In the genomic region with DNA sequence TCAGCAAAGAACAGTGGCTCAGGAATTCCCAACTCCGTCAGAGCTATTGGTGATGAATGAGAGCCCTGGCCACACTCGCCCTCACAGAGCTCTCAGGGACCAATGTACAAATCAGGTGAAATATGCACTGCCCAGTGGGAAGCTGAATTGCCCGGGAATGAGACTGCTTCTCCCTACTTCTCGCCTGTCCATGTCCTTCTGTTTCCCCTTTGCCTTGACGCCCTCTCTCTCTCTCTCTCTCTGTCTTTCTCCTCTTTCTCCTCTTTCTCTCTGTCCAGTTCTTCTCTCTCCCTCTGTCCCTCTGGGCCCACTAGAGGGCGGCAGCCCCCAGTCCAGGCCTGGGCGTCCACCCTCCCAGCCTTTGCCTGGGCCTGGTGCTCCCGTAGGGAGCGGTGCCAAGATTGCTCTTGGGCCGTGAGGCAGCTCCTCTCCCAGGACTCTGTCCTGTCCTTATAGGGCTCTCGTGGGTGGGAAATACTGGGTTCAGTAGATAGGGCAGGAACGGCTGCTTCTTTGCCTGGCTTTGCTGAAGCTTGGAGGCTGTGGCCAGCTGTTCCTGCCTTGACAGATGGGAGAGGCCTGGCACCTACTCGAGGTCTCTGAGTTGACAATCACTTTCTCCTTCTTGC, we compare ENCODE assay signal across 8 cellular contexts. TPM values are rescaled to one million over a fixed set of nuclear protein-coding genes. Genes with fewer than 3 reads are reported as not detected.
DNase-seq lines count a peak whose midpoint lies in the region; ATAC-seq and TF ChIP-seq lines count a peak whose summit lies in the region.
"Had no signal": no experiment of that assay in that cellular context is flagged by ENCODE, and none has a peak within 500 bp of the region (broad histone marks: within the 10 kb centered on the region; RNA-seq: fewer than 3 reads in every experiment).

No MANE protein-coding gene starts in this region.

- TF ChIP-seq CTCF in GM12865 (IDR thresholded peaks at IDR 0.05; ENCODE audit: insufficient read depth, low read depth, low read length, missing control alignments) (peak; percentile 38), astrocyte of the cerebellum (IDR thresholded peaks at IDR 0.05; ENCODE audit: low read depth, low read length, missing control alignments) (peak; percentile 96), hepatocyte (IDR thresholded peaks at IDR 0.05; ENCODE audit: poor library complexity) (peak; percentile 78)

- ATAC-seq in GM18498 (IDR thresholded peaks at IDR 0.05; ENCODE audit: unreplicated experiment) (no peak), GM21515 (IDR thresholded peaks at IDR 0.05; ENCODE audit: unreplicated experiment) (no peak)

- peak overlapping the region; percentile 9 for H3K4me2 ChIP-seq in hepatocyte

- H3K79me2 ChIP-seq in hepatocyte, result no peaks in the 10 kb centered on the region

- H3K4me1 ChIP-seq in hepatocyte (ENCODE audit: insufficient read depth), result peaks cover 7% of the 10 kb centered on the region

- H3K9me3 ChIP-seq in hepatocyte (ENCODE audit: low read depth), result no peaks in the 10 kb centered on the region

- H3K27ac ChIP-seq in hepatocyte, result no peak overlapping the region

- 35% methylated on average over 13 of the region's 13 CpGs for WGBS in hepatocyte (ENCODE audit: low lambda C conversion rate, missing lambda C conversion rate)

- no peaks in the 10 kb centered on the region for H3K9me2 ChIP-seq in hepatocyte (replicated peaks; ENCODE audit: insufficient read depth)

- no peaks in the 10 kb centered on the region for H4K20me1 ChIP-seq in hepatocyte (ENCODE audit: insufficient read depth, poor library complexity, severe bottlenecking)

- H3K36me3 ChIP-seq in hepatocyte (replicated peaks; ENCODE audit: insufficient read depth, low read depth), result no peaks in the 10 kb centered on the region

- no peaks in the 10 kb centered on the region for H3K27me3 ChIP-seq in hepatocyte

- H2AFZ ChIP-seq in hepatocyte, result no peak overlapping the region

- no peak for DNase-seq in GM12865 (ENCODE audit: low read depth)
- DNase-seq in NCI-H146 (lab: John Stamatoyannopoulos, UW), result peak; percentile 56
- DNase-seq in astrocyte of the cerebellum (ENCODE audit: low read depth), result peak; percentile 51
- peak; percentile 92 for DNase-seq in hepatocyte (ENCODE audit: low spot score)
- peak; percentile 77 for DNase-seq in retina
- DNase-seq: stimulated activated naive B cell treated with anti-CD40 and anti-IgM and Interleukin-4, amounts not matched to agents 10 μg/mL and 1 μg/mL and 100 μg/mL, for 72 hours had no signal

- in situ Hi-C loops in astrocyte of the cerebellum (cut with HindIII; ENCODE audit: low sequenced_read_pairs), result no loop called here

- H3K4me3 ChIP-seq in GM12865 (ENCODE audit: low read depth, low read length), result no peak overlapping the region
- H3K4me3 ChIP-seq in astrocyte of the cerebellum (ENCODE audit: low read depth, low read length), result no peak overlapping the region
- H3K4me3 ChIP-seq in hepatocyte, result no peak overlapping the region

RNA-seq across cellular contexts. Expression of a gene that starts 28.4 kb away (rescaled TPM):
- 55.5 and 60.2 TPM in 2 replicates for total RNA-seq in hepatocyte
- polyA plus RNA-seq in hepatocyte, result 14.4 TPM in 2 replicates

Comparison
In these comparisons a context has a peak if more than half of its experiments do, and no peak if none do; other contexts are left out.
1. CTCF ChIP-seq: peak in every context shown above with its lines; median percentile 96 in astrocyte of the cerebellum; 78 in hepatocyte; 38 in GM12865.